1 cellular context compared by ENCODE assay signal in the genomic region with DNA sequence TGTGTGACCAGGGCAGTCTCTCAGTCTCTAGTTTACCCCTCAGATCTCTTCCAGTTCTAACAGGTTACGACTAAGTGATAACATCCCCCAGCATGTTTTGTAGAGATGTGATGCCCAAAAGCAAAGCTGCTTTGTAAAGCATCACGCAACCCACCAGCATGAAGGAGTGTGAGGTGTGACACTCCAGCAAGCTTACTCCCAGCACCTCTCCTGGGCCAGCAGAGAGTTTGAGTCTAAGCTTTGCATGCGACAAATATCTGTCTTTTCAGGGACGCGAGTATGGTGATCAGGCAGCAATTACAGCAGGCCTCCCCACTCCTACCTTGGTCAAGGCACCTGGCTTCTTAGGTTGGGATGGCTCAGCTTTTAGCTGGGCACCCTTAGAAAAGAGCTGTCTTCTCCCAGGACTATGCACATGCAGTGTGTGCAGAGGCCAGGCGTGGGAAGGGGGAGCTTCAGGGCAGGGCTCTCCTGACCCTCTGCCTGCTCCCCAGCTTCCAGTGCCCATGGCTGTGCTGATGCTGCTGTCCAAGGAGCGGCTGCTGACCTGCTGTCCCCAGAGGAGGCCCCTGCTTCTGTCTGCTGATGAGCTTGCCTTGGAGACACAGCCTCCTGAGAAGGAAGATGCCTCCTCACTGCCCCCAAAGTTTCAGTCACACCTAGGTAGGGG.
TF ChIP-seq lines count a peak whose summit lies in the region.

No MANE protein-coding gene starts in this region.

TF ChIP-seq in GM23338, 12 proteins besides CTCF, POLR2A, EP300 and RAD21 (continued from another document):
- TF ChIP-seq, protein P1, sequence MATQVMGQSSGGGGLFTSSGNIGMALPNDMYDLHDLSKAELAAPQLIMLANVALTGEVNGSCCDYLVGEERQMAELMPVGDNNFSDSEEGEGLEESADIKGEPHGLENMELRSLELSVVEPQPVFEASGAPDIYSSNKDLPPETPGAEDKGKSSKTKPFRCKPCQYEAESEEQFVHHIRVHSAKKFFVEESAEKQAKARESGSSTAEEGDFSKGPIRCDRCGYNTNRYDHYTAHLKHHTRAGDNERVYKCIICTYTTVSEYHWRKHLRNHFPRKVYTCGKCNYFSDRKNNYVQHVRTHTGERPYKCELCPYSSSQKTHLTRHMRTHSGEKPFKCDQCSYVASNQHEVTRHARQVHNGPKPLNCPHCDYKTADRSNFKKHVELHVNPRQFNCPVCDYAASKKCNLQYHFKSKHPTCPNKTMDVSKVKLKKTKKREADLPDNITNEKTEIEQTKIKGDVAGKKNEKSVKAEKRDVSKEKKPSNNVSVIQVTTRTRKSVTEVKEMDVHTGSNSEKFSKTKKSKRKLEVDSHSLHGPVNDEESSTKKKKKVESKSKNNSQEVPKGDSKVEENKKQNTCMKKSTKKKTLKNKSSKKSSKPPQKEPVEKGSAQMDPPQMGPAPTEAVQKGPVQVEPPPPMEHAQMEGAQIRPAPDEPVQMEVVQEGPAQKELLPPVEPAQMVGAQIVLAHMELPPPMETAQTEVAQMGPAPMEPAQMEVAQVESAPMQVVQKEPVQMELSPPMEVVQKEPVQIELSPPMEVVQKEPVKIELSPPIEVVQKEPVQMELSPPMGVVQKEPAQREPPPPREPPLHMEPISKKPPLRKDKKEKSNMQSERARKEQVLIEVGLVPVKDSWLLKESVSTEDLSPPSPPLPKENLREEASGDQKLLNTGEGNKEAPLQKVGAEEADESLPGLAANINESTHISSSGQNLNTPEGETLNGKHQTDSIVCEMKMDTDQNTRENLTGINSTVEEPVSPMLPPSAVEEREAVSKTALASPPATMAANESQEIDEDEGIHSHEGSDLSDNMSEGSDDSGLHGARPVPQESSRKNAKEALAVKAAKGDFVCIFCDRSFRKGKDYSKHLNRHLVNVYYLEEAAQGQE (IDR thresholded peaks at IDR 0.05; ENCODE audit: unreplicated experiment): no peak
